In the genomic region with DNA sequence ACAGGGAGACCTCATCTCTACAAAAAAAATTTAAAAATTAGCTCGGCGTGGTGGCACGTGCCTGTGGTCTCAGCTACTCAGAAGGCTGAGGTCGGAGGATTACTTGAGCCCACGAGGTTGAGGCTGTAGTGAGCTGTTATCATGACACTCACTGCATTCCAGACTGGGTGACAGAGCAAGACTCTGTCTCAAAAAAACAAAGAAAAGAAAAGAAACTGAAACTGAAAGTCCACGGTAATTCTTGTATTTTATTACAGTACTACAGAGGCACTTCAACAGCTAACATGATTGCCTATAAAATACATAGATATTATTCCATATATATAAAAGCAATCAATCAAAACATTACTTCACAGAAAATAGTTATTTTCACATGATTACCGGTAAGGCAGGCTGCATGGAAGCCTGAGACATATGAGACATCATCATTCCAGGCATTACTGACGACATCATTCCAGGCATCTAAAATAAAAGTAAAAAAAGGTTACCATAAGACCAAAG, we compare ENCODE assay signal across 1 cellular context.
A peak's percentile ranks its signal among the peaks of the same experiment; 100 is the strongest.
TF ChIP-seq lines count a peak whose summit lies in the region.

No MANE protein-coding gene starts in this region.

TF ChIP-seq in GM12878, 131 proteins besides CTCF, POLR2A, EP300 and RAD21:
- TF ChIP-seq ATF7 (IDR thresholded peaks at IDR 0.05; ENCODE audit: low read depth) = 0 out of 2 replicates have a peak, but pooled peaks have one; percentile 18
- TF ChIP-seq PAX8 (IDR thresholded peaks at IDR 0.05) = no peak
- no peak for TF ChIP-seq EZH2 (IDR thresholded peaks at IDR 0.05; ENCODE audit: borderline replicate concordance, control insufficient read depth, low read depth, low read length)
- TF ChIP-seq, protein P1, sequence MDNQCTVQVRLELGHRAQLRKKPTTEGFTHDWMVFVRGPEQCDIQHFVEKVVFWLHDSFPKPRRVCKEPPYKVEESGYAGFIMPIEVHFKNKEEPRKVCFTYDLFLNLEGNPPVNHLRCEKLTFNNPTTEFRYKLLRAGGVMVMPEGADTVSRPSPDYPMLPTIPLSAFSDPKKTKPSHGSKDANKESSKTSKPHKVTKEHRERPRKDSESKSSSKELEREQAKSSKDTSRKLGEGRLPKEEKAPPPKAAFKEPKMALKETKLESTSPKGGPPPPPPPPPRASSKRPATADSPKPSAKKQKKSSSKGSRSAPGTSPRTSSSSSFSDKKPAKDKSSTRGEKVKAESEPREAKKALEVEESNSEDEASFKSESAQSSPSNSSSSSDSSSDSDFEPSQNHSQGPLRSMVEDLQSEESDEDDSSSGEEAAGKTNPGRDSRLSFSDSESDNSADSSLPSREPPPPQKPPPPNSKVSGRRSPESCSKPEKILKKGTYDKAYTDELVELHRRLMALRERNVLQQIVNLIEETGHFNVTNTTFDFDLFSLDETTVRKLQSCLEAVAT (IDR thresholded peaks at IDR 0.05) = 0 out of 2 replicates have a peak, but pooled peaks have one; percentile 39
- TF ChIP-seq, protein P2, sequence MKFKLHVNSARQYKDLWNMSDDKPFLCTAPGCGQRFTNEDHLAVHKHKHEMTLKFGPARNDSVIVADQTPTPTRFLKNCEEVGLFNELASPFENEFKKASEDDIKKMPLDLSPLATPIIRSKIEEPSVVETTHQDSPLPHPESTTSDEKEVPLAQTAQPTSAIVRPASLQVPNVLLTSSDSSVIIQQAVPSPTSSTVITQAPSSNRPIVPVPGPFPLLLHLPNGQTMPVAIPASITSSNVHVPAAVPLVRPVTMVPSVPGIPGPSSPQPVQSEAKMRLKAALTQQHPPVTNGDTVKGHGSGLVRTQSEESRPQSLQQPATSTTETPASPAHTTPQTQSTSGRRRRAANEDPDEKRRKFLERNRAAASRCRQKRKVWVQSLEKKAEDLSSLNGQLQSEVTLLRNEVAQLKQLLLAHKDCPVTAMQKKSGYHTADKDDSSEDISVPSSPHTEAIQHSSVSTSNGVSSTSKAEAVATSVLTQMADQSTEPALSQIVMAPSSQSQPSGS (IDR thresholded peaks at IDR 0.05; ENCODE audit: low read length) = no peak
- 0 out of 2 replicates have a peak, but pooled peaks have one; percentile 9 for TF ChIP-seq ZNF24 (IDR thresholded peaks at IDR 0.05)
